Comparison of ENCODE assay signal across 11 cellular contexts in the genomic region with DNA sequence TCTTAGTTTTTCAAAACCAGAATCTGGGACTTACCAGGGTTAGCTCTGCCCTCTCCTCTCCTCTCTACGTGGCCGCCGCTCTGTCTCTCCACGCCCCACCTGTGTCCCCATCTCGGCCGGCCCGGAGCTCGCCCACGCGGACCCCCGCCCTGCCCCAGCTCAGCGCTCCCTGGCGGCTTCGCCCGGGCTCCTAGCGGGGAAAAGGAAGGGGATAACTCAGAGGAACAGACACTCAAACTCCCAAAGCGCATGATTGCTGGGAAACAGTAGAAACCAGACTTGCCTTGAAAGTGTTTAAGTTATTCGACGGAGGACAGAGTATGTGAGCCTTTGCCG. TPM values are rescaled to one million over a fixed set of nuclear protein-coding genes. Genes with fewer than 3 reads are reported as not detected.
DNase-seq lines count a peak whose midpoint lies in the region; ATAC-seq, FAIRE-seq and TF ChIP-seq lines count a peak whose summit lies in the region.
"Had no signal": no experiment of that assay in that cellular context is flagged by ENCODE, and none has a peak within 500 bp of the region (broad histone marks: within the 10 kb centered on the region; RNA-seq: fewer than 3 reads in every experiment).

No MANE protein-coding gene starts in this region.

- intact Hi-C loops in left ventricle myocardium inferior (cut with micrococcal nuclease): no loop called here
- intact Hi-C loops in Right ventricle myocardium superior (cut with DNase I): no loop called here
- intact Hi-C loops in A673 (cut with micrococcal nuclease; ENCODE audit: unreplicated experiment): no loop called here

- H3K4me1 Mint-ChIP-seq in activated naive CD8-positive, alpha-beta T cell treated with anti-CD3 and anti-CD28 coated beads, Interleukin-2, amount 10 ng/mL, durations not matched to agents 7 days and 5 days: peaks cover 38% of the 10 kb centered on the region
- peaks cover 45% of the 10 kb centered on the region for H3K4me1 Mint-ChIP-seq in mesothelial cell of epicardium
- peaks cover 22% of the 10 kb centered on the region for H3K4me1 Mint-ChIP-seq in type B pancreatic cell (ENCODE audit: unreplicated experiment)

- H3K4me3 ChIP-seq in left ventricle myocardium inferior (peak overlapping the region; percentile 61), A673 (ENCODE audit: low read depth, low read length, poor library complexity, severe bottlenecking) (no peak overlapping the region)

- peaks cover 2% of the 10 kb centered on the region for H3K36me3 Mint-ChIP-seq in activated naive CD8-positive, alpha-beta T cell treated with anti-CD3 and anti-CD28 coated beads, Interleukin-2, amount 10 ng/mL, durations not matched to agents 7 days and 5 days
- no peaks in the 10 kb centered on the region for H3K36me3 Mint-ChIP-seq in mesothelial cell of epicardium
- peaks cover 3% of the 10 kb centered on the region for H3K36me3 Mint-ChIP-seq in type B pancreatic cell

- POLR2A ChIA-PET in activated naive CD8-positive, alpha-beta T cell treated with anti-CD3 and anti-CD28 coated beads, Interleukin-2, amount 10 ng/mL, durations not matched to agents 7 days and 5 days (lab: Charles Lee): interaction anchor here (0.9 kb wide), 1 partner anchor 30 kb away, joined by 3 read pairs; the partner anchor contains the start of gene ETFA
- POLR2A ChIA-PET in A673 (lab: Charles Lee; ENCODE audit: low non-redundant PET): no interaction called here

- no peak overlapping the region for H3K27ac Mint-ChIP-seq in activated naive CD8-positive, alpha-beta T cell treated with anti-CD3 and anti-CD28 coated beads, Interleukin-2, amount 10 ng/mL, durations not matched to agents 7 days and 5 days
- H3K27ac Mint-ChIP-seq in mesothelial cell of epicardium (peak overlapping the region; percentile 56), type B pancreatic cell (peak overlapping the region; percentile 69)

- no peak for FAIRE-seq in HTR-8/SVneo (lab: Jason Lieb, UNC)
- FAIRE-seq: GM19239 had no signal

- no peak overlapping the region for H3K27ac ChIP-seq in left ventricle myocardium inferior (replicated peaks)
- no peak overlapping the region for H3K27ac ChIP-seq in A673 (ENCODE audit: low read depth, low read length, poor library complexity, severe bottlenecking)

- no peaks in the 10 kb centered on the region for H3K9me3 ChIP-seq in left ventricle myocardium inferior (replicated peaks)
- no peaks in the 10 kb centered on the region for H3K9me3 ChIP-seq in A673 (ENCODE audit: low read depth, low read length, poor library complexity, severe bottlenecking)

- no peaks in the 10 kb centered on the region for H3K9me3 Mint-ChIP-seq in activated naive CD8-positive, alpha-beta T cell treated with anti-CD3 and anti-CD28 coated beads, Interleukin-2, amount 10 ng/mL, durations not matched to agents 7 days and 5 days
- H3K9me3 Mint-ChIP-seq in mesothelial cell of epicardium (no peaks in the 10 kb centered on the region), type B pancreatic cell (no peaks in the 10 kb centered on the region)

- no peaks in the 10 kb centered on the region for H3K36me3 ChIP-seq in left ventricle myocardium inferior
- H3K36me3 ChIP-seq in A673 (ENCODE audit: insufficient read depth, low read length, poor library complexity, severe bottlenecking): no peaks in the 10 kb centered on the region
- H3K36me3 ChIP-seq: stomach had no signal

- BruUV-seq in A673 (replicated peaks; lab: Mats Ljungman, UMichigan): no TSS peak

- TF ChIP-seq CTCF in left ventricle myocardium inferior (IDR thresholded peaks at IDR 0.05; ENCODE audit: borderline replicate concordance) (no peak), mesothelial cell of epicardium (IDR thresholded peaks at IDR 0.05; ENCODE audit: unreplicated experiment) (no peak), type B pancreatic cell (conservative IDR thresholded peaks at IDR 0.05) (no peak), A673 (conservative IDR thresholded peaks at IDR 0.05; ENCODE audit: low read depth, low read length) (no peak)

- peaks cover 80% of the 10 kb centered on the region for H3K27me3 Mint-ChIP-seq in activated naive CD8-positive, alpha-beta T cell treated with anti-CD3 and anti-CD28 coated beads, Interleukin-2, amount 10 ng/mL, durations not matched to agents 7 days and 5 days
- H3K27me3 Mint-ChIP-seq in mesothelial cell of epicardium (ENCODE audit: low read depth) (peaks cover 90% of the 10 kb centered on the region), type B pancreatic cell (peaks cover 85% of the 10 kb centered on the region)

- no peak for DNase-seq in left ventricle myocardium inferior
- no peak for DNase-seq in Right ventricle myocardium superior
- DNase-seq in activated naive CD8-positive, alpha-beta T cell treated with anti-CD3 and anti-CD28 coated beads, Interleukin-2, amount 10 ng/mL, durations not matched to agents 7 days and 5 days: peak; percentile 46
- DNase-seq in mesothelial cell of epicardium (ENCODE audit: low spot score in 2 of 2, unreplicated experiment in 2 of 2): peak in 1 of 2 experiments; percentile 49
- DNase-seq in type B pancreatic cell (ENCODE audit: extremely low spot score, unreplicated experiment): no peak
- DNase-seq in A673 (ENCODE audit: low spot score): no peak
- no peak for DNase-seq in HTR-8/SVneo (ENCODE audit: insufficient read length, low spot score)
- no peak for DNase-seq in NCI-H146 treated with DMSO at 0.1 percent for 48 hours (lab: John Stamatoyannopoulos, UW; ENCODE audit: unreplicated experiment)
- DNase-seq: NCI-H226, stomach had no signal

- H3K4me1 ChIP-seq in left ventricle myocardium inferior (peaks cover 74% of the 10 kb centered on the region), A673 (ENCODE audit: insufficient read depth, low read length, poor library complexity, severe bottlenecking) (peaks cover 37% of the 10 kb centered on the region)

- no peak for ATAC-seq in Right ventricle myocardium superior (ENCODE audit: poor library complexity)
- no peak for ATAC-seq in activated naive CD8-positive, alpha-beta T cell treated with anti-CD3 and anti-CD28 coated beads, Interleukin-2, amount 10 ng/mL, durations not matched to agents 7 days and 5 days (ENCODE audit: low read depth)

- H3K27me3 ChIP-seq in left ventricle myocardium inferior (ENCODE audit: low read depth) (peaks cover 100% of the 10 kb centered on the region), A673 (replicated peaks; ENCODE audit: insufficient read depth, low read depth, low read length, poor library complexity) (peaks cover 95% of the 10 kb centered on the region)

- CTCF ChIA-PET in A673 (lab: Charles Lee): no interaction called here

- peak overlapping the region; percentile 51 for H3K4me3 Mint-ChIP-seq in activated naive CD8-positive, alpha-beta T cell treated with anti-CD3 and anti-CD28 coated beads, Interleukin-2, amount 10 ng/mL, durations not matched to agents 7 days and 5 days
- H3K4me3 Mint-ChIP-seq in mesothelial cell of epicardium: peak overlapping the region; percentile 45
- H3K4me3 Mint-ChIP-seq in type B pancreatic cell: peak overlapping the region; percentile 85

RNA-seq across cellular contexts. Expression of gene ISL2, which starts 5.4 kb away (rescaled TPM):
- total RNA-seq in left ventricle myocardium inferior: not detected
- not detected for total RNA-seq in Right ventricle myocardium superior
- total RNA-seq in activated naive CD8-positive, alpha-beta T cell treated with anti-CD3 and anti-CD28 coated beads, Interleukin-2, amount 10 ng/mL, durations not matched to agents 7 days and 5 days: not detected
- 1.2 to 1.5 TPM (median 1.2 TPM) in 3 replicates for total RNA-seq in mesothelial cell of epicardium
- total RNA-seq in type B pancreatic cell (ENCODE audit: low replicate concordance): 1.2 and 4.5 TPM in 2 replicates
- 3.8 and 5.5 TPM in 2 replicates for total RNA-seq in A673 (2021)

RNA-seq across cellular contexts. Expression of gene ETFA, which starts 30.7 kb away (rescaled TPM):
- total RNA-seq in left ventricle myocardium inferior (511 TPM), Right ventricle myocardium superior (539 TPM), mesothelial cell of epicardium (98.4 to 107 TPM (median 107 TPM) in 3 replicates), type B pancreatic cell (ENCODE audit: low replicate concordance) (135 and 149 TPM in 2 replicates), A673 (2021) (133 and 137 TPM in 2 replicates)
- total RNA-seq in activated naive CD8-positive, alpha-beta T cell treated with anti-CD3 and anti-CD28 coated beads, Interleukin-2, amount 10 ng/mL, durations not matched to agents 7 days and 5 days: 10 to 100 TPM; 86.1 to 87.6 TPM
